ENCODE assay signal across 31 cellular contexts in the genomic region with DNA sequence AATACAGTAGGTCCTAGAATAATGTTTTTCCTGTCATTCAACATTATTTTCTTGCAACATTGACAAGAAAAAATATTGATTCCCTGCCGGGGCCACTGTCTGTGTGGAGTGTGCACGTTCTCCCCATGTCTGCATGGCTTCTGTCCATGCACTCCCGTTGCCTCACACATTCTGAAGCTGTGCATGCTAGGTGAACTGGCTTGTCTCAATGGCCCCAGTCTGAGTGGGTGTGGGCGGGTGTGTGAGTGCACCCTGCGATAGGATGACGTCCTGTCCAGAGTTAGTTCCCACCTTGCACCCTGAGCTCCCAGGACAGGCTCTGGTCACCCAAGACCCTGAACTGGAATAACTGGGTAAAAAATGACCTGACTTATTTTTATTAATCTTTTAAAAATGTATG.
"Had no signal": no experiment of that assay in that cellular context is flagged by ENCODE, and none has a peak within 500 bp of the region (broad histone marks: within the 10 kb centered on the region; RNA-seq: fewer than 3 reads in every experiment).

No MANE protein-coding gene starts in this region.

- DNase-seq: naive thymus-derived CD4-positive, alpha-beta T cell; natural killer cell; nucleus accumbens; ovary; posterior cingulate gyrus; psoas muscle; right cardiac atrium; sigmoid colon; small intestine; stimulated activated CD4-positive, alpha-beta T cell treated with anti-CD3 and anti-CD28 coated beads, Interleukin-15, amount 100 ng/mL, for 24 hours; stimulated activated CD4-positive, alpha-beta T cell treated with anti-CD3 and anti-CD28 coated beads, Interleukin-2, amount 100 ng/mL, for 24 hours; stimulated activated CD4-positive, alpha-beta T cell treated with anti-CD3 and anti-CD28 coated beads, Interleukin-2, amount 100 ng/mL, for 48 hours; stimulated activated CD4-positive, alpha-beta T cell treated with anti-CD3 and anti-CD28 coated beads, Interleukin-4, amount 100 ng/mL, for 24 hours; stimulated activated naive CD4-positive, alpha-beta T cell; stimulated activated naive CD8-positive, alpha-beta T cell treated with anti-CD3 and anti-CD28 coated beads, Interleukin-15, amount 100 ng/mL, for 72 hours; stimulated activated naive CD8-positive, alpha-beta T cell treated with anti-CD3 and anti-CD28 coated beads, Interleukin-15, Interleukin-2, amounts not matched to agents 100 U/mL and 50 U/mL, for 24 hours; substantia nigra; testis; tibial artery; transverse colon; upper lobe of right lung; uterus had no signal

- H3K27ac Mint-ChIP-seq: naive thymus-derived CD4-positive, alpha-beta T cell; natural killer cell; neural progenitor cell; progenitor cell of endocrine pancreas; stimulated activated effector memory CD8-positive, alpha-beta T cell treated with anti-CD3 and anti-CD28 coated beads, Interleukin-12 subunit alpha, Interleukin-12 subunit beta, amount 100 ng/mL, for 72 hours; stimulated activated naive CD8-positive, alpha-beta T cell treated with anti-CD3 and anti-CD28 coated beads, Interleukin-15, amount 100 ng/mL, for 72 hours; type B pancreatic cell had no signal

- H2AFZ ChIP-seq: neural progenitor cell, parathyroid adenoma had no signal

- H3K4me3 ChIP-seq: neural progenitor cell, ovary, psoas muscle, right lobe of liver, sigmoid colon, suprapubic skin, testis, tibial artery, transverse colon, upper lobe of right lung, uterus had no signal

- H3K4me2 ChIP-seq: neural progenitor cell had no signal

- H3K9me3 ChIP-seq: neutrophil, ovary, psoas muscle, right lobe of liver, sigmoid colon, suprapubic skin, testis, tibial artery, transverse colon, upper lobe of right lung, uterus had no signal

- ATAC-seq: naive thymus-derived CD4-positive, alpha-beta T cell; natural killer cell; psoas muscle; stimulated activated effector memory CD8-positive, alpha-beta T cell treated with anti-CD3 and anti-CD28 coated beads, Interleukin-12 subunit alpha, Interleukin-12 subunit beta, amount 100 ng/mL, for 72 hours; stimulated activated naive CD8-positive, alpha-beta T cell treated with anti-CD3 and anti-CD28 coated beads, Interleukin-15, amount 100 ng/mL, for 72 hours; stimulated activated naive CD8-positive, alpha-beta T cell treated with anti-CD3 and anti-CD28 coated beads, Interleukin-15, Interleukin-2, amounts not matched to agents 100 U/mL and 50 U/mL, for 24 hours; upper lobe of right lung had no signal

- H3K36me3 ChIP-seq: neural progenitor cell, neutrophil, ovary, right lobe of liver, sigmoid colon, suprapubic skin, tibial artery, transverse colon, upper lobe of right lung, uterus had no signal

- H3K9ac ChIP-seq: neural progenitor cell, parathyroid adenoma had no signal

- H3K27ac ChIP-seq: neural progenitor cell, neutrophil, ovary, parathyroid adenoma, psoas muscle, right lobe of liver, sigmoid colon, suprapubic skin, testis, tibial artery, transverse colon, upper lobe of right lung, uterus had no signal

- H3K4me1 ChIP-seq: parathyroid adenoma had no signal

- H3K9me3 Mint-ChIP-seq: natural killer cell; nephron; neural progenitor cell; stimulated activated effector memory CD8-positive, alpha-beta T cell treated with anti-CD3 and anti-CD28 coated beads, Interleukin-12 subunit alpha, Interleukin-12 subunit beta, amount 100 ng/mL, for 72 hours; type B pancreatic cell had no signal

- H3K27me3 Mint-ChIP-seq: type B pancreatic cell had no signal

- H3K36me3 Mint-ChIP-seq: natural killer cell; neural progenitor cell; stimulated activated effector memory CD8-positive, alpha-beta T cell treated with anti-CD3 and anti-CD28 coated beads, Interleukin-12 subunit alpha, Interleukin-12 subunit beta, amount 100 ng/mL, for 72 hours; type B pancreatic cell had no signal

- H3K4me3 Mint-ChIP-seq: naive thymus-derived CD4-positive, alpha-beta T cell; natural killer cell; nephron; neural progenitor cell; stimulated activated effector memory CD8-positive, alpha-beta T cell treated with anti-CD3 and anti-CD28 coated beads, Interleukin-12 subunit alpha, Interleukin-12 subunit beta, amount 100 ng/mL, for 72 hours; stimulated activated naive CD8-positive, alpha-beta T cell treated with anti-CD3 and anti-CD28 coated beads, Interleukin-15, amount 100 ng/mL, for 72 hours; type B pancreatic cell had no signal

- H3K27me3 ChIP-seq: ovary, right lobe of liver, sigmoid colon, suprapubic skin, testis, tibial artery, transverse colon, upper lobe of right lung, uterus had no signal
